Comparison of ENCODE assay signal across 18 cellular contexts in genomic region chr10:60908896-60909295, GRCh38. TPM values are rescaled to one million over a fixed set of nuclear protein-coding genes. Genes with fewer than 3 reads are reported as not detected.
DNase-seq lines count a peak whose midpoint lies in the region; ATAC-seq, FAIRE-seq and TF ChIP-seq lines count a peak whose summit lies in the region.
"Had no signal": no experiment of that assay in that cellular context is flagged by ENCODE, and none has a peak within 500 bp of the region (broad histone marks: within the 10 kb centered on the region; RNA-seq: fewer than 3 reads in every experiment).

No MANE protein-coding gene starts in this region.

- H3K36me3 ChIP-seq in heart left ventricle (peaks cover 0 to 17% (median 0%) of the 10 kb centered on the region in 9 donors), esophagus muscularis mucosa (peaks cover 0 to 7% (median 3%) of the 10 kb centered on the region in 4 donors), osteoblast (ENCODE audit: insufficient read depth, low read length) (peaks cover 9% of the 10 kb centered on the region), transverse colon (no peaks in the 10 kb centered on the region), lower lobe of right lung (no peaks in the 10 kb centered on the region)

- no peaks in the 10 kb centered on the region for H3K9me3 ChIP-seq in heart left ventricle
- no peaks in the 10 kb centered on the region for H3K9me3 ChIP-seq in esophagus muscularis mucosa
- H3K9me3 ChIP-seq in osteoblast (ENCODE audit: low read depth, low read length), result no peaks in the 10 kb centered on the region
- no peaks in the 10 kb centered on the region for H3K9me3 ChIP-seq in transverse colon
- no peaks in the 10 kb centered on the region for H3K9me3 ChIP-seq in lower lobe of right lung

- no peak for TF ChIP-seq POLR2A in heart left ventricle (IDR thresholded peaks at IDR 0.05)
- TF ChIP-seq POLR2A in esophagus muscularis mucosa (IDR thresholded peaks at IDR 0.05; ENCODE audit: low read depth), result no peak
- TF ChIP-seq POLR2A in transverse colon (IDR thresholded peaks at IDR 0.05), result no peak

- H2AFZ ChIP-seq in osteoblast (ENCODE audit: low read length), result no peak overlapping the region

- no peaks in the 10 kb centered on the region for H4K20me1 ChIP-seq in osteoblast (ENCODE audit: insufficient read depth, low read length)

- WGBS in heart left ventricle, 4 donors, result 53 to 65% (median 62%) methylated on average over 6 of the region's 6 CpGs
- WGBS in esophagus muscularis mucosa, result 57% methylated on average over 6 of the region's 6 CpGs
- WGBS in transverse colon (ENCODE audit: low coverage in 1 of 2), 2 donors, result 72 to 82% methylated on average over 6 of the region's 6 CpGs

- peak overlapping the region in 7 of 12 donors; percentile 12 to 73 (median 64) for H3K27ac ChIP-seq in heart left ventricle
- H3K27ac ChIP-seq in esophagus muscularis mucosa (replicated peaks in 1 of 4), result peak overlapping the region; percentile 24 to 70 (median 50)
- no peak overlapping the region for H3K27ac ChIP-seq in osteoblast (ENCODE audit: low read depth, low read length)
- H3K27ac ChIP-seq in transverse colon, result peak overlapping the region; percentile 6 to 64 (median 40)
- H3K27ac ChIP-seq in lower lobe of right lung, result no peak overlapping the region
- H3K27ac ChIP-seq: 22Rv1 had no signal

- in situ Hi-C loops in transverse colon (cut with MboI; ENCODE audit: low pct_ligation_motif_present in 1 of 4, low pct_unique_long_range_greater_than_20kb in 1 of 4, low sequenced_read_pairs in 3 of 4), result no loop called here

- ATAC-seq in heart left ventricle (no peak), left cardiac atrium (no peak), lower lobe of right lung (no peak)

- TF ChIP-seq EP300 in esophagus muscularis mucosa (IDR thresholded peaks at IDR 0.05), result no peak
- no peak for TF ChIP-seq EP300 in transverse colon (IDR thresholded peaks at IDR 0.05; ENCODE audit: low read depth)

- H3K27me3 ChIP-seq in heart left ventricle (no peaks in the 10 kb centered on the region), esophagus muscularis mucosa (no peaks in the 10 kb centered on the region), osteoblast (ENCODE audit: insufficient read depth, low read length) (no peaks in the 10 kb centered on the region), transverse colon (no peaks in the 10 kb centered on the region), lower lobe of right lung (ENCODE audit: low read depth) (no peaks in the 10 kb centered on the region)

- intact Hi-C loops in heart left ventricle (cut with DNase I) (loop anchor here in 5 of 10 donors (5.0 kb wide), 1 partner anchor 33 kb away; the partner anchor contains the start of gene RHOBTB1 (in 5 of the 5)), left cardiac atrium (cut with DNase I) (no loop called here), esophagus muscularis mucosa (cut with DNase I) (loop anchor here (5.0 kb wide), 1 partner anchor 33 kb away; the partner anchor contains the start of gene RHOBTB1), transverse colon (cut with DNase I; ENCODE audit: low total_unique reads) (loop anchor here (5.0 kb wide), 1 partner anchor 33 kb away; the partner anchor contains the start of gene RHOBTB1), lower lobe of right lung (cut with DNase I) (no loop called here)

- FAIRE-seq in HTR-8/SVneo (lab: Jason Lieb, UNC), result no peak

- peaks cover 0 to 93% (median 35%) of the 10 kb centered on the region in 12 donors for H3K4me1 ChIP-seq in heart left ventricle
- peaks cover 72 to 91% (median 90%) of the 10 kb centered on the region in 4 donors for H3K4me1 ChIP-seq in esophagus muscularis mucosa
- H3K4me1 ChIP-seq in osteoblast (ENCODE audit: insufficient read depth, low read length), result peaks cover 14% of the 10 kb centered on the region
- H3K4me1 ChIP-seq in transverse colon, result peaks cover 0 to 19% (median 5%) of the 10 kb centered on the region in 4 donors
- peaks cover 30% of the 10 kb centered on the region for H3K4me1 ChIP-seq in lower lobe of right lung

- H3K4me2 ChIP-seq in osteoblast (ENCODE audit: insufficient read depth, low read length), result no peak overlapping the region

- DNase-seq in heart left ventricle (no peak), left cardiac atrium (no peak), esophagus muscularis mucosa (ENCODE audit: extremely low spot score) (no peak), osteoblast (ENCODE audit: insufficient read length, low spot score, missing footprints) (peak; percentile 58), transverse colon (no peak), HTR-8/SVneo (ENCODE audit: insufficient read length, low spot score) (no peak), lower lobe of right lung (no peak), anterior cingulate cortex (lab: John Stamatoyannopoulos, UW) (no peak)
- DNase-seq: DMS 273 treated with DMSO at 0.1 percent for 48 hours; H9; Karpas-422; MM.1S; NCI-H1105; NCI-H187; NCI-H69; NK-92 treated with Interleukin-12 subunit alpha and Interleukin-12 subunit beta, amount 100 ng/mL, for 24 hours; OCI-M1 had no signal

- H3K4me3 ChIP-seq in heart left ventricle, result no peak overlapping the region
- no peak overlapping the region for H3K4me3 ChIP-seq in esophagus muscularis mucosa
- H3K4me3 ChIP-seq in osteoblast (ENCODE audit: insufficient read depth, low read length), result no peak overlapping the region
- no peak overlapping the region for H3K4me3 ChIP-seq in transverse colon
- no peak overlapping the region for H3K4me3 ChIP-seq in lower lobe of right lung

- TF ChIP-seq CTCF in heart left ventricle (IDR thresholded peaks at IDR 0.05) (no peak), esophagus muscularis mucosa (IDR thresholded peaks at IDR 0.05) (no peak), osteoblast (IDR thresholded peaks at IDR 0.05; ENCODE audit: extremely low read depth, low read depth, low read length) (no peak), transverse colon (IDR thresholded peaks at IDR 0.05) (no peak), lower lobe of right lung (IDR thresholded peaks at IDR 0.05) (no peak)

- no peaks in the 10 kb centered on the region for H3K79me2 ChIP-seq in osteoblast (ENCODE audit: insufficient read depth, low read length)

RNA-seq across cellular contexts. Expression of gene RHOBTB1, which starts 35.1 kb away (rescaled TPM):
- total RNA-seq in heart left ventricle, result 10 to 100 TPM in 8 of 9 donors, 1 to 10 TPM in 1; 9.6 to 41.3 (median 16.0) TPM
- 1 to 10 TPM; 6.4 to 7.5 TPM for polyA plus RNA-seq in heart left ventricle
- 10 to 100 TPM in 1 of 2 donors, 1 to 10 TPM in 1; 9.5 to 14.1 TPM for total RNA-seq in left cardiac atrium
- 10 to 100 TPM; 16.7 to 39.2 (median 20.1) TPM for total RNA-seq in esophagus muscularis mucosa
- 32.9 and 38.0 TPM in 2 replicates for total RNA-seq in osteoblast
- total RNA-seq in transverse colon, result 10 to 100 TPM in 1 of 4 donors, 1 to 10 TPM in 3; 4.0 to 13.1 (median 9.0) TPM
- total RNA-seq in lower lobe of right lung, result 13.5 TPM

Comparison
In these comparisons a context has a peak if more than half of its experiments do, and no peak if none do; other contexts are left out.
1. H3K27ac ChIP-seq: peak in heart left ventricle (7 of 12), esophagus muscularis mucosa (4 of 4) and transverse colon (4 of 4); none in osteoblast (single experiment) and lower lobe of right lung (single experiment).
2. intact Hi-C loops: an anchor here in esophagus muscularis mucosa (5.0 kb wide) and transverse colon (5.0 kb wide); none called in left cardiac atrium and lower lobe of right lung.